ENCODE assay signal across 16 cellular contexts in the genomic region with DNA sequence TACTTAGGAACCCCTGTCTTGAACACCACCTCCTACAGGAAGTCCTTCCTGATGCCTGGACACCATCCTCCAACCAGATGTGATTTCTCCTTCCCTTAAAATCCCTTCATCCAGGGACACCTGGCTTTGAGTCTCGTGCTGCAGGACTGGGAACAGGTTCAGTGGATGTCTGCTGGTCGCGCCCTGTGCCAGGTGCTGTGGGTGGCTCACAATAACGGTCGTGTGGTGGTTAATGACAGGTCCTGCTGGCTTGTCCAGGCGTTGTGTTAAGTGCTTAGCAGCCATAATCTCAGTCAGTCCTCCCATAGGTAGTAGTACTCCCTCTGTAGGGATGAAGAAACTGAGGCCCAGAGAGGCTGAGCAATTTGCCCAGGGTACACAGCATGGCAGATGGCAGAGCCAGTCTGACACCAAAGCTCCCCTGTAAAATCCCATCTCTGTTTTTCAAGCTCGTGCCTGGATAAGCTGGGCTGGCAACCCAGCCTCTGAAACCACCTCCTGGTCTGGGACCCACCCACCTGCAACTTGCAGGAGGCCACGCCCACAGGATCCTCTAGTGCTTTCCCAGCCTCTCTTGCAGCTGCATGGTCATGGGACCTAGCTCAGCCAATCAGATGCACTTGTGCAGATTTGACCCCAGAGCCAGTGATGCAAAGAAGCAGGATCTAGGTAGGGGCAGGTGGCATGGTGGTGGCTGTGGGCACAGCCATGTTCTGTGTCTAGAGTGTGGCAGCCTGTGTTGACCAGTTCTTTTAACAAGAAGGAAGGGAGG.
DNase-seq lines count a peak whose midpoint lies in the region; ATAC-seq, FAIRE-seq and TF ChIP-seq lines count a peak whose summit lies in the region.
"Had no signal": no experiment of that assay in that cellular context is flagged by ENCODE, and none has a peak within 500 bp of the region (broad histone marks: within the 10 kb centered on the region; RNA-seq: fewer than 3 reads in every experiment).

No MANE protein-coding gene starts in this region.

- H3K4me1 ChIP-seq in keratinocyte (ENCODE audit: control insufficient read depth, extremely low read depth, insufficient read depth, low read length) (peaks cover 21% of the 10 kb centered on the region), heart left ventricle (peaks cover 0 to 9% (median 2%) of the 10 kb centered on the region in 12 donors)

- ATAC-seq in HG03378 (IDR thresholded peaks at IDR 0.05; ENCODE audit: unreplicated experiment): no peak
- ATAC-seq in heart left ventricle: no peak
- ATAC-seq: gastroesophageal sphincter, lower lobe of right lung had no signal

- H3K4me3 ChIP-seq in H7 (ENCODE audit: insufficient read depth, low read depth, low read length) (no peak overlapping the region), keratinocyte (ENCODE audit: control insufficient read depth in 2 of 3, extremely low read depth in 1 of 3, insufficient read depth in 2 of 3, low read depth in 1 of 3, low read length in 3 of 3) (no peak overlapping the region), heart left ventricle (no peak overlapping the region)
- H3K4me3 ChIP-seq: gastroesophageal sphincter, lower lobe of right lung had no signal

- H3K9me3 ChIP-seq in keratinocyte (ENCODE audit: control insufficient read depth, low read depth, low read length) (no peaks in the 10 kb centered on the region), heart left ventricle (no peaks in the 10 kb centered on the region)
- H3K9me3 ChIP-seq: gastroesophageal sphincter, lower lobe of right lung had no signal

- TF ChIP-seq CTCF in keratinocyte (optimal IDR thresholded peaks at IDR 0.05 in 1 of 3, IDR thresholded peaks at IDR 0.05 in 1 of 3, conservative IDR thresholded peaks at IDR 0.05 in 1 of 3; ENCODE audit: extremely low read depth in 1 of 3, insufficient read depth in 2 of 3, low read length in 3 of 3) (no peak), heart left ventricle (IDR thresholded peaks at IDR 0.05) (no peak)

- H3K79me2 ChIP-seq in keratinocyte (ENCODE audit: control insufficient read depth, insufficient read depth, low read length): no peaks in the 10 kb centered on the region

- dilution Hi-C loops in keratinocyte (cut with MboI; ENCODE audit: extremely low pct_ligation_motif_present, low sequenced_read_pairs): no loop called here

- H3K27ac Mint-ChIP-seq in activated CD4-positive, alpha-beta T cell treated with anti-CD3 and anti-CD28 coated beads, Interleukin-2, amount 10 ng/mL, durations not matched to agents 24 days and 14 days: no peak overlapping the region
- H3K27ac Mint-ChIP-seq in T-helper 2 cell treated with Interferon-gamma antibody and Interleukin-4, amounts not matched to agents 5 μg/mL and 100 μg/mL, for 36 hours: peak overlapping the region; percentile 7
- H3K27ac Mint-ChIP-seq: nephron had no signal

- H3K4me1 Mint-ChIP-seq in activated CD4-positive, alpha-beta T cell treated with anti-CD3 and anti-CD28 coated beads, Interleukin-2, amount 10 ng/mL, durations not matched to agents 24 days and 14 days: peaks cover 3% of the 10 kb centered on the region
- H3K4me1 Mint-ChIP-seq in T-helper 2 cell treated with Interferon-gamma antibody and Interleukin-4, amounts not matched to agents 5 μg/mL and 100 μg/mL, for 36 hours (ENCODE audit: low read depth): peaks cover 5% of the 10 kb centered on the region
- H3K4me1 Mint-ChIP-seq: nephron had no signal

- DNase-seq in activated CD4-positive, alpha-beta T cell treated with anti-CD3 and anti-CD28 coated beads, Interleukin-2, amount 10 ng/mL, durations not matched to agents 24 days and 14 days: peak; percentile 75
- no peak for DNase-seq in activated CD4-positive, alpha-beta T cell treated with anti-CD3 and anti-CD28 coated beads, Interleukin-2, amount 50 U/mL, for 1 hour
- DNase-seq in H7 (peak; percentile 58), keratinocyte (ENCODE audit: low read depth, low spot score) (no peak), hypothalamus (lab: John Stamatoyannopoulos, UW) (no peak), heart left ventricle (no peak)
- no peak for DNase-seq in T-helper 2 cell treated with Interferon-gamma antibody and Interleukin-4, amounts not matched to agents 5 μg/mL and 100 μg/mL, for 36 hours (ENCODE audit: low spot score)
- DNase-seq: anterior cingulate cortex, GDM1, lower lobe of right lung, NCI-H2081 had no signal

- FAIRE-seq in keratinocyte (lab: Jason Lieb, UNC): peak; percentile 39

- H3K9me3 Mint-ChIP-seq in activated CD4-positive, alpha-beta T cell treated with anti-CD3 and anti-CD28 coated beads, Interleukin-2, amount 10 ng/mL, durations not matched to agents 24 days and 14 days: peaks cover 14% of the 10 kb centered on the region
- peaks cover 12% of the 10 kb centered on the region for H3K9me3 Mint-ChIP-seq in T-helper 2 cell treated with Interferon-gamma antibody and Interleukin-4, amounts not matched to agents 5 μg/mL and 100 μg/mL, for 36 hours

- peaks cover 5% of the 10 kb centered on the region for H3K27me3 Mint-ChIP-seq in activated CD4-positive, alpha-beta T cell treated with anti-CD3 and anti-CD28 coated beads, Interleukin-2, amount 10 ng/mL, durations not matched to agents 24 days and 14 days
- peaks cover 10% of the 10 kb centered on the region for H3K27me3 Mint-ChIP-seq in T-helper 2 cell treated with Interferon-gamma antibody and Interleukin-4, amounts not matched to agents 5 μg/mL and 100 μg/mL, for 36 hours (ENCODE audit: low read depth)

- peaks cover 4% of the 10 kb centered on the region for H3K36me3 Mint-ChIP-seq in activated CD4-positive, alpha-beta T cell treated with anti-CD3 and anti-CD28 coated beads, Interleukin-2, amount 10 ng/mL, durations not matched to agents 24 days and 14 days (ENCODE audit: low read depth)
- peaks cover 3% of the 10 kb centered on the region for H3K36me3 Mint-ChIP-seq in T-helper 2 cell treated with Interferon-gamma antibody and Interleukin-4, amounts not matched to agents 5 μg/mL and 100 μg/mL, for 36 hours (ENCODE audit: low read depth)

- no peak overlapping the region for H3K9ac ChIP-seq in keratinocyte (ENCODE audit: control insufficient read depth, extremely low read depth, insufficient read depth, low read length)

- no peak overlapping the region for H2AFZ ChIP-seq in keratinocyte (ENCODE audit: control insufficient read depth, low read length)

- no peaks in the 10 kb centered on the region for H4K20me1 ChIP-seq in keratinocyte (ENCODE audit: control insufficient read depth, extremely low read depth, insufficient read depth, low read length)

- no peaks in the 10 kb centered on the region for H3K9me1 ChIP-seq in keratinocyte (ENCODE audit: control insufficient read depth, extremely low read depth, insufficient read depth, low read length)

- WGBS in heart left ventricle, 4 donors: 84 to 94% (median 88%) methylated on average over 7 to 8 of the region's 8 CpGs

- no peaks in the 10 kb centered on the region for H3K36me3 ChIP-seq in H7 (replicated peaks; ENCODE audit: control insufficient read depth, insufficient read depth, low read length)
- no peaks in the 10 kb centered on the region for H3K36me3 ChIP-seq in keratinocyte (ENCODE audit: control insufficient read depth in 2 of 2, extremely low read depth in 1 of 2, insufficient read depth in 2 of 2, low read length in 2 of 2)
- H3K36me3 ChIP-seq in heart left ventricle: no peaks in the 10 kb centered on the region
- H3K36me3 ChIP-seq: gastroesophageal sphincter, lower lobe of right lung had no signal

- H3K27ac ChIP-seq in keratinocyte (ENCODE audit: control insufficient read depth, insufficient read depth, low read length) (no peak overlapping the region), heart left ventricle (no peak overlapping the region)
- H3K27ac ChIP-seq: gastroesophageal sphincter, HL-60, lower lobe of right lung had no signal

- H3K4me3 Mint-ChIP-seq in activated CD4-positive, alpha-beta T cell treated with anti-CD3 and anti-CD28 coated beads, Interleukin-2, amount 10 ng/mL, durations not matched to agents 24 days and 14 days: no peak overlapping the region
- H3K4me3 Mint-ChIP-seq in T-helper 2 cell treated with Interferon-gamma antibody and Interleukin-4, amounts not matched to agents 5 μg/mL and 100 μg/mL, for 36 hours: no peak overlapping the region
- H3K4me3 Mint-ChIP-seq: activated T-cell treated with anti-CD3 and anti-CD28 coated beads, Interleukin-2, amount 50 U/mL, for 72 hours; nephron had no signal

- intact Hi-C loops in activated CD4-positive, alpha-beta T cell treated with anti-CD3 and anti-CD28 coated beads, Interleukin-2, amount 10 ng/mL, durations not matched to agents 24 days and 14 days (cut with micrococcal nuclease): no loop called here
- intact Hi-C loops in heart left ventricle (cut with DNase I): no loop called here

- no peak for TF ChIP-seq POLR2A in heart left ventricle (IDR thresholded peaks at IDR 0.05)

- H3K27me3 ChIP-seq in H7 (ENCODE audit: control insufficient read depth, insufficient read depth, low read length) (no peaks in the 10 kb centered on the region), keratinocyte (ENCODE audit: control insufficient read depth, extremely low read depth, insufficient read depth, low read length) (peaks cover 14% of the 10 kb centered on the region), heart left ventricle (peaks cover 0 to 22% (median 4%) of the 10 kb centered on the region in 9 donors)

- no peak overlapping the region for H3K4me2 ChIP-seq in keratinocyte (ENCODE audit: control insufficient read depth, extremely low read depth, insufficient read depth, low read depth, low read length)

Comparison
In these comparisons a context has a peak if more than half of its experiments do, and no peak if none do; other contexts are left out.
1. DNase-seq: peak in activated CD4-positive, alpha-beta T cell treated with anti-CD3 and anti-CD28 coated beads, Interleukin-2, amount 10 ng/mL, durations not matched to agents 24 days and 14 days (single experiment) and H7 (single experiment); none in activated CD4-positive, alpha-beta T cell treated with anti-CD3 and anti-CD28 coated beads, Interleukin-2, amount 50 U/mL, for 1 hour (single experiment), T-helper 2 cell treated with Interferon-gamma antibody and Interleukin-4, amounts not matched to agents 5 μg/mL and 100 μg/mL, for 36 hours (single experiment), keratinocyte (single experiment), hypothalamus (0 of 51) and heart left ventricle (0 of 5).